ENCODE assay signal across 9 cellular contexts in the genomic region with DNA sequence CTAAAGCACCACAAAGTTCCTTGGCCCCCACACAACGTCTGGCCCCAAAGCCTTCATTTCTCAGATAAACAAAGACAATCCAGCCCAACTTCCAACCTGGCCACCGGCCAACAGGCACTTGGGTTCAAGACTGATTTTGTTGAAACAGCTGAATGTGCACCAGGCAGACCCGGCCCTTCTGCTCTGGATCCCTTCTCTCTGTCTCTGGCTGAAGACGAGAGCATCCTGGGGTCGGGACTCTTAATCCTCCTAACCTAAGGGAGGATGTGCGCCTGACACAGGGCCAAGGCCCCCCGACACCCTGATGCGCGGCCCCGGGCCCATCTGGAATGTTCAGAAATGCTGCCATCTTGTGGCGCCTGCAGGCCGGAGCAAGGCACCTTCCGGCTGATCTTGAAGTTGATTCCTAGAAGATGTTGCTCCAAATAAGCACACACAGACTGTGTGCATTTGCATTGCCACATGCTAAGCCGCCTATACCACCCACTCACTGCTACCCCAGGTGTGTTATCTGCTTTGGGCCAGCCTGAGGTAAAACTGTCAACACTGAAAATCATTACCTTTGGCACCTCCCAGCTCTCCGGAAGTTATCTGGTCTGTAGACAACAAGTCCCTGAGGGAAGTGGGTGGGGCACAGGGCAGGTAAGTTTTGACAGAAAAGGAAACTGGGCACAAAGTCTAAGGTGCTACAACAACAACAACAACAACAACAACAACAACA.
DNase-seq lines count a peak whose midpoint lies in the region; ATAC-seq and TF ChIP-seq lines count a peak whose summit lies in the region.
"Had no signal": no experiment of that assay in that cellular context is flagged by ENCODE, and none has a peak within 500 bp of the region (broad histone marks: within the 10 kb centered on the region; RNA-seq: fewer than 3 reads in every experiment).

No MANE protein-coding gene starts in this region.

- intact Hi-C loops in posterior vena cava (cut with DNase I) = loop anchor here in 1 of 2 donors (10.0 kb wide), 1 partner anchor 170 kb away; no protein-coding TSS in a partner anchor

- no peak overlapping the region for H3K4me3 ChIP-seq in HFF-Myc (replicated peaks; ENCODE audit: low read depth, low read length)
- H3K4me3 ChIP-seq: BLaER1 had no signal

- peak; percentile 79 for TF ChIP-seq CTCF in HFF-Myc (IDR thresholded peaks at IDR 0.05; ENCODE audit: low read depth, low read length, missing control alignments)

- no peak for ATAC-seq in HG02970 (IDR thresholded peaks at IDR 0.05; ENCODE audit: low FRiP score, unreplicated experiment)

- DNase-seq in NCI-H1105 treated with DMSO at 0.1 percent for 48 hours (lab: John Stamatoyannopoulos, UW) (peak; percentile 30), NCI-H1105 (lab: John Stamatoyannopoulos, UW) (no peak), HFF-Myc (ENCODE audit: extremely low read depth, low read depth) (no peak), UCSD-AML1 (lab: John Stamatoyannopoulos, UW; ENCODE audit: unreplicated experiment) (peak; percentile 52), glomerular endothelial cell (ENCODE audit: extremely low read depth, low read depth, low spot score) (peak; percentile 3), posterior vena cava (ENCODE audit: low spot score) (peak; percentile 83)
- DNase-seq in stimulated activated naive CD4-positive, alpha-beta T cell treated with Interleukin-2 at 50 U/mL for 16 hours (lab: John Stamatoyannopoulos, UW) = no peak

Comparison
In these comparisons a context has a peak if more than half of its experiments do, and no peak if none do; other contexts are left out.
1. DNase-seq: peak in NCI-H1105 treated with DMSO at 0.1 percent for 48 hours (single experiment), UCSD-AML1 (single experiment), glomerular endothelial cell (single experiment) and posterior vena cava (single experiment); none in NCI-H1105 (single experiment), HFF-Myc (single experiment) and stimulated activated naive CD4-positive, alpha-beta T cell treated with Interleukin-2 at 50 U/mL for 16 hours (single experiment).